ENCODE assay signal across 15 cellular contexts in genomic region chr7:37728747-37729146, GRCh38. TPM values are rescaled to one million over a fixed set of nuclear protein-coding genes. Genes with fewer than 3 reads are reported as not detected.
DNase-seq lines count a peak whose midpoint lies in the region; ATAC-seq and TF ChIP-seq lines count a peak whose summit lies in the region.
"Had no signal": no experiment of that assay in that cellular context is flagged by ENCODE, and none has a peak within 500 bp of the region (broad histone marks: within the 10 kb centered on the region; RNA-seq: fewer than 3 reads in every experiment).

No MANE protein-coding gene starts in this region.

- DNase-seq in left ventricle myocardium superior (no peak), right atrium auricular region (ENCODE audit: low spot score) (no peak), foreskin keratinocyte (peak; percentile 9 to 23), upper lobe of right lung (no peak), nephron progenitor cell (no peak), mucosa of gallbladder (ENCODE audit: low spot score) (no peak)
- no peak for DNase-seq in central memory CD4-positive, alpha-beta T cell
- DNase-seq: activated naive CD8-positive, alpha-beta T cell treated with anti-CD3 and anti-CD28 coated beads for 36 hours; NCI-H69; stimulated activated CD4-positive, alpha-beta T cell treated with anti-CD3 and anti-CD28 coated beads, Interleukin-1b, Interleukin-23, amount 100 ng/mL, for 48 hours; testis had no signal

- H3K27me3 ChIP-seq in right atrium auricular region (no peaks in the 10 kb centered on the region), foreskin keratinocyte (no peaks in the 10 kb centered on the region), upper lobe of right lung (no peaks in the 10 kb centered on the region)
- H3K27me3 ChIP-seq: neural progenitor cell, testis had no signal

- H3K4me3 ChIP-seq in right atrium auricular region (no peak overlapping the region), upper lobe of right lung (no peak overlapping the region)
- H3K4me3 ChIP-seq: neural progenitor cell, testis had no signal

- no peaks in the 10 kb centered on the region for H3K27me3 Mint-ChIP-seq in nephron progenitor cell (ENCODE audit: low read depth, poor library complexity)

- H3K36me3 ChIP-seq in right atrium auricular region (no peaks in the 10 kb centered on the region), upper lobe of right lung (no peaks in the 10 kb centered on the region)
- H3K36me3 ChIP-seq: neural progenitor cell had no signal

- intact Hi-C loops in left ventricle myocardium superior (cut with micrococcal nuclease) (no loop called here), upper lobe of right lung (cut with DNase I) (no loop called here)

- peaks cover 16% of the 10 kb centered on the region for H3K4me1 Mint-ChIP-seq in nephron progenitor cell
- H3K4me1 Mint-ChIP-seq: neural progenitor cell had no signal

- H3K36me3 Mint-ChIP-seq in nephron progenitor cell (ENCODE audit: low read depth), result no peaks in the 10 kb centered on the region
- H3K36me3 Mint-ChIP-seq: activated naive CD8-positive, alpha-beta T cell treated with anti-CD3 and anti-CD28 coated beads for 36 hours; neural progenitor cell had no signal

- H3K4me3 Mint-ChIP-seq in nephron progenitor cell, result no peak overlapping the region
- H3K4me3 Mint-ChIP-seq: activated naive CD8-positive, alpha-beta T cell treated with anti-CD3 and anti-CD28 coated beads for 36 hours; neural progenitor cell had no signal

- H3K9me3 ChIP-seq in right atrium auricular region, result no peaks in the 10 kb centered on the region
- H3K9me3 ChIP-seq in upper lobe of right lung, result no peaks in the 10 kb centered on the region
- H3K9me3 ChIP-seq: testis had no signal

- H3K4me1 ChIP-seq in right atrium auricular region, result peaks cover 0 to 27% of the 10 kb centered on the region in 2 donors
- no peaks in the 10 kb centered on the region for H3K4me1 ChIP-seq in foreskin keratinocyte
- H3K4me1 ChIP-seq in upper lobe of right lung, result peaks cover 33% of the 10 kb centered on the region
- H3K4me1 ChIP-seq: neural progenitor cell had no signal

- ATAC-seq in left ventricle myocardium superior, result peak; percentile 30
- peak; percentile 40 for ATAC-seq in HG03565 (IDR thresholded peaks at IDR 0.05; ENCODE audit: unreplicated experiment)
- ATAC-seq in foreskin keratinocyte, result peak; percentile 58
- ATAC-seq in upper lobe of right lung, result peak; percentile 49

- H3K27ac Mint-ChIP-seq in nephron progenitor cell, result no peak overlapping the region
- H3K27ac Mint-ChIP-seq: activated naive CD8-positive, alpha-beta T cell treated with anti-CD3 and anti-CD28 coated beads for 36 hours; neural progenitor cell had no signal

- H3K9me3 Mint-ChIP-seq in nephron progenitor cell, result no peaks in the 10 kb centered on the region
- H3K9me3 Mint-ChIP-seq: activated naive CD8-positive, alpha-beta T cell treated with anti-CD3 and anti-CD28 coated beads for 36 hours; neural progenitor cell had no signal

- TF ChIP-seq CTCF in right atrium auricular region (IDR thresholded peaks at IDR 0.05) (no peak), foreskin keratinocyte (conservative IDR thresholded peaks at IDR 0.05) (no peak), upper lobe of right lung (IDR thresholded peaks at IDR 0.05) (no peak), nephron progenitor cell (IDR thresholded peaks at IDR 0.05) (no peak)

- peak overlapping the region in 1 of 2 donors; percentile 15 for H3K27ac ChIP-seq in right atrium auricular region
- H3K27ac ChIP-seq in foreskin keratinocyte, result no peak overlapping the region
- H3K27ac ChIP-seq in upper lobe of right lung, result peak overlapping the region; percentile 30
- H3K27ac ChIP-seq: neural progenitor cell, testis had no signal

RNA-seq across cellular contexts. Expression of gene GPR141, which starts 45.2 kb away (rescaled TPM):
- total RNA-seq in left ventricle myocardium superior, result 0.64 TPM
- total RNA-seq in right atrium auricular region, result under 1 TPM in 1 of 2 donors, not detected in 1; 0.55 TPM
- total RNA-seq in foreskin keratinocyte, result not detected in 2 replicates
- not detected in 2 replicates for polyA plus RNA-seq in foreskin keratinocyte
- 4.0 TPM for total RNA-seq in upper lobe of right lung
- total RNA-seq in mucosa of gallbladder, result 1.9 TPM
- total RNA-seq: activated CD8-positive, alpha-beta memory T cell treated with anti-CD3 and anti-CD28 coated beads for 36 hours; activated naive CD8-positive, alpha-beta T cell treated with anti-CD3 and anti-CD28 coated beads for 36 hours had no signal
- polyA plus RNA-seq: AG04450 had no signal

Comparison
In these comparisons a context has a peak if more than half of its experiments do, and no peak if none do; other contexts are left out.
1. DNase-seq: peak in foreskin keratinocyte (2 of 2); none in left ventricle myocardium superior (single experiment), right atrium auricular region (single experiment), upper lobe of right lung (single experiment), nephron progenitor cell (single experiment), central memory CD4-positive, alpha-beta T cell (single experiment) and mucosa of gallbladder (single experiment).
2. Peak in every context shown above with its lines, with median percentiles within 50 percentile points of each other: ATAC-seq.